In genomic region chrX:152831391-152831790, GRCh38 we compare ENCODE assay signal across 7 cellular contexts. TPM values are rescaled to one million over a fixed set of nuclear protein-coding genes. Genes with fewer than 3 reads are reported as not detected.
DNase-seq lines count a peak whose midpoint lies in the region; ATAC-seq, FAIRE-seq and TF ChIP-seq lines count a peak whose summit lies in the region.

No MANE protein-coding gene starts in this region.

- no peaks in the 10 kb centered on the region; the same call in 1 of the 2 replicates for H3K36me3 ChIP-seq in iPS DF 6.9 (ENCODE audit: control insufficient read depth, insufficient read depth, low read length)

- in situ Hi-C loops in ACHN (cut with HindIII; ENCODE audit: low pct_ligation_motif_present, low pct_unique_long_range_greater_than_20kb, low sequenced_read_pairs), result no loop called here

- H3K9me3 ChIP-seq in iPS DF 6.9 (ENCODE audit: control insufficient read depth, insufficient read depth, low read length), result no peaks in the 10 kb centered on the region

- H3K9me3 Mint-ChIP-seq in HFFc6, result no peaks in the 10 kb centered on the region
- no peaks in the 10 kb centered on the region for H3K9me3 Mint-ChIP-seq in activated CD4-positive, alpha-beta memory T cell treated with anti-CD3 and anti-CD28 coated beads, Interleukin-2, amount 10 ng/mL, durations not matched to agents 7 days and 5 days
- no peaks in the 10 kb centered on the region for H3K9me3 Mint-ChIP-seq in stimulated activated memory B cell treated with anti-CD40 and anti-IgM and Interleukin-4, amounts not matched to agents 10 μg/mL and 1 μg/mL and 100 μg/mL, for 72 hours

- POLR2A ChIA-PET in activated CD4-positive, alpha-beta memory T cell treated with anti-CD3 and anti-CD28 coated beads, Interleukin-2, amount 10 ng/mL, durations not matched to agents 7 days and 5 days (lab: Charles Lee), result no interaction called here

- TF ChIP-seq CTCF in HFFc6 (IDR thresholded peaks at IDR 0.05), result no peak

- H3K4me3 Mint-ChIP-seq in HFFc6, result peak overlapping the region; percentile 98
- peak overlapping the region; percentile 84 for H3K4me3 Mint-ChIP-seq in activated CD4-positive, alpha-beta memory T cell treated with anti-CD3 and anti-CD28 coated beads, Interleukin-2, amount 10 ng/mL, durations not matched to agents 7 days and 5 days
- peak overlapping the region; percentile 87 for H3K4me3 Mint-ChIP-seq in stimulated activated memory B cell treated with anti-CD40 and anti-IgM and Interleukin-4, amounts not matched to agents 10 μg/mL and 1 μg/mL and 100 μg/mL, for 72 hours

- peaks cover 4% of the 10 kb centered on the region; the same call in 1 of the 2 replicates for H3K36me3 Mint-ChIP-seq in HFFc6 (ENCODE audit: low read depth)
- peaks cover 23% of the 10 kb centered on the region for H3K36me3 Mint-ChIP-seq in activated CD4-positive, alpha-beta memory T cell treated with anti-CD3 and anti-CD28 coated beads, Interleukin-2, amount 10 ng/mL, durations not matched to agents 7 days and 5 days (ENCODE audit: low read depth)
- peaks cover 20% of the 10 kb centered on the region for H3K36me3 Mint-ChIP-seq in stimulated activated memory B cell treated with anti-CD40 and anti-IgM and Interleukin-4, amounts not matched to agents 10 μg/mL and 1 μg/mL and 100 μg/mL, for 72 hours

- H3K27ac ChIP-seq in iPS DF 6.9 (ENCODE audit: low read length), result no peak overlapping the region

- no CpG with 5 or more reads among the region's 10 CpGs for WGBS in iPS DF 6.9 (ENCODE audit: insufficient coverage, insufficient read length)

- no peak for ATAC-seq in stimulated activated memory B cell treated with anti-CD40 and anti-IgM and Interleukin-4, amounts not matched to agents 10 μg/mL and 1 μg/mL and 100 μg/mL, for 72 hours
- ATAC-seq in HG03432 (IDR thresholded peaks at IDR 0.05; ENCODE audit: unreplicated experiment), result no peak

- H3K27me3 ChIP-seq in iPS DF 6.9 (ENCODE audit: control insufficient read depth, insufficient read depth, low read length), result no peaks in the 10 kb centered on the region

- peaks cover 37% of the 10 kb centered on the region for H3K4me1 Mint-ChIP-seq in HFFc6 (ENCODE audit: low read depth)
- peaks cover 22% of the 10 kb centered on the region for H3K4me1 Mint-ChIP-seq in activated CD4-positive, alpha-beta memory T cell treated with anti-CD3 and anti-CD28 coated beads, Interleukin-2, amount 10 ng/mL, durations not matched to agents 7 days and 5 days
- peaks cover 32% of the 10 kb centered on the region for H3K4me1 Mint-ChIP-seq in stimulated activated memory B cell treated with anti-CD40 and anti-IgM and Interleukin-4, amounts not matched to agents 10 μg/mL and 1 μg/mL and 100 μg/mL, for 72 hours

- FAIRE-seq in frontal cortex (lab: Jason Lieb, UNC), result no peak

- no peaks in the 10 kb centered on the region for H3K27me3 Mint-ChIP-seq in HFFc6 (ENCODE audit: insufficient read depth)
- H3K27me3 Mint-ChIP-seq in activated CD4-positive, alpha-beta memory T cell treated with anti-CD3 and anti-CD28 coated beads, Interleukin-2, amount 10 ng/mL, durations not matched to agents 7 days and 5 days, result no peaks in the 10 kb centered on the region
- no peaks in the 10 kb centered on the region for H3K27me3 Mint-ChIP-seq in stimulated activated memory B cell treated with anti-CD40 and anti-IgM and Interleukin-4, amounts not matched to agents 10 μg/mL and 1 μg/mL and 100 μg/mL, for 72 hours

- no peaks in the 10 kb centered on the region for H3K4me1 ChIP-seq in iPS DF 6.9 (ENCODE audit: control insufficient read depth, insufficient read depth, low read length)

- H3K27ac Mint-ChIP-seq in HFFc6, result peak overlapping the region; percentile 87
- H3K27ac Mint-ChIP-seq in activated CD4-positive, alpha-beta memory T cell treated with anti-CD3 and anti-CD28 coated beads, Interleukin-2, amount 10 ng/mL, durations not matched to agents 7 days and 5 days, result peak overlapping the region; percentile 74
- H3K27ac Mint-ChIP-seq in stimulated activated memory B cell treated with anti-CD40 and anti-IgM and Interleukin-4, amounts not matched to agents 10 μg/mL and 1 μg/mL and 100 μg/mL, for 72 hours, result peak overlapping the region; percentile 79

- DNase-seq in HFFc6 (no peak), iPS DF 6.9 (ENCODE audit: low read depth, low spot score) (no peak), ACHN (no peak), frontal cortex (ENCODE audit: low spot score in 2 of 2) (no peak)
- no peak for DNase-seq in activated CD4-positive, alpha-beta memory T cell treated with anti-CD3 and anti-CD28 coated beads, Interleukin-2, amount 10 ng/mL, durations not matched to agents 7 days and 5 days

- CTCF ChIA-PET in activated CD4-positive, alpha-beta memory T cell treated with anti-CD3 and anti-CD28 coated beads, Interleukin-2, amount 10 ng/mL, durations not matched to agents 7 days and 5 days (lab: Charles Lee), result no interaction called here

- H3K4me3 ChIP-seq in iPS DF 6.9 (ENCODE audit: low read length), result peak overlapping the region; percentile 82

RNA-seq across cellular contexts. Expression of gene NSDHL, which starts 0.5 kb away (rescaled TPM):
- 10 to 100 TPM; 18.4 to 20.0 (median 19.1) TPM for total RNA-seq in HFFc6 (2021; fragmentation: NEBNext Ultra II Directional; extraction: Animal tissue kit (Norgen Biotek cat#: 25700))
- total RNA-seq in activated CD4-positive, alpha-beta memory T cell treated with anti-CD3 and anti-CD28 coated beads, Interleukin-2, amount 10 ng/mL, durations not matched to agents 7 days and 5 days, result 10 to 100 TPM; 17.0 to 18.6 TPM
- 34.2 TPM for total RNA-seq in frontal cortex

RNA-seq across cellular contexts. Expression of gene CETN2, which starts 0.8 kb away (rescaled TPM):
- 10 to 100 TPM; 39.9 to 47.8 (median 43.6) TPM for total RNA-seq in HFFc6 (2021; fragmentation: NEBNext Ultra II Directional; extraction: Animal tissue kit (Norgen Biotek cat#: 25700))
- 1 to 10 TPM; 7.7 TPM for total RNA-seq in activated CD4-positive, alpha-beta memory T cell treated with anti-CD3 and anti-CD28 coated beads, Interleukin-2, amount 10 ng/mL, durations not matched to agents 7 days and 5 days
- total RNA-seq in frontal cortex, result 59.5 TPM
